In the genomic region with DNA sequence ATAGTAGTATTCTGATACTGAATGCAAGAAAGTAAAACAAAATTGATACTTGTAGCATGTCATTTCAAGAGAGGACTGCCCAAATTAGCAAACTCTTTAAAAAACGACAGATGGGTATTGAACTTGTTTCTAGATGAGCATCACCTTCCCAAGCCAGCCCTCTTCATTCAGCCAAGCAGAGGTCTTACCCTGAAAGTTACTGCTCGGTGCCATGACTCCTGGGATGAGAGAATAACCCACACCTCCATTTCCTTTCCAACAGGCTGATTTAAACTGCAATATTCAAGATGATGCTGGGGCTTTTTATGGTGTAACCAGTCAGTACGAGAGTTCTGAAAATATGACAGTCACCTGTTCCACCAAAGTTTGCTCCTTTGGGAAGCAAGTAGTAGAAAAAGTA, we compare ENCODE assay signal across 8 cellular contexts.
"Had no signal": no experiment of that assay in that cellular context is flagged by ENCODE, and none has a peak within 500 bp of the region (broad histone marks: within the 10 kb centered on the region; RNA-seq: fewer than 3 reads in every experiment).

No MANE protein-coding gene starts in this region.

- H2AFZ ChIP-seq: GM23338 had no signal

- H3K36me3 Mint-ChIP-seq: IgD-negative memory B cell had no signal

- H3K9me3 Mint-ChIP-seq: GM23338, H9, IgD-negative memory B cell had no signal

- H3K4me3 ChIP-seq: GM23338 had no signal

- H3K9ac ChIP-seq: KMS-11 had no signal

- H3K4me3 Mint-ChIP-seq: GM23338, H9, IgD-negative memory B cell had no signal

- H3K27ac Mint-ChIP-seq: IgD-negative memory B cell had no signal

- H3K4me2 ChIP-seq: GM23338, KMS-11 had no signal

- H3K27ac ChIP-seq: HL-60, KMS-11 had no signal

- DNase-seq: H9, HCEC 1CT, KBM-7 had no signal

- ATAC-seq: GM23338, HepG2 had no signal

- H3K4me1 Mint-ChIP-seq: IgD-negative memory B cell had no signal
